ENCODE assay signal across 1 cellular context in genomic region chr16:17367932-17368331, GRCh38.
TF ChIP-seq lines count a peak whose summit lies in the region.

No MANE protein-coding gene starts in this region.

TF ChIP-seq in WTC11, 78 proteins besides CTCF, POLR2A, EP300 and RAD21 (continued from another document):
- TF ChIP-seq ERG (CRISPR knock-in tag; IDR thresholded peaks at IDR 0.05) (no peak), ZNF121 (CRISPR knock-in tag; IDR thresholded peaks at IDR 0.05) (no peak), PRRX2 (CRISPR knock-in tag; IDR thresholded peaks at IDR 0.05) (no peak), JUN (CRISPR knock-in tag; IDR thresholded peaks at IDR 0.05) (no peak), ZNF423 (CRISPR knock-in tag; IDR thresholded peaks at IDR 0.05) (peak; percentile 42; the same call in 1 of the 2 replicates), NFATC4 (CRISPR knock-in tag; IDR thresholded peaks at IDR 0.05) (no peak), EMX1 (CRISPR knock-in tag; IDR thresholded peaks at IDR 0.05) (no peak), NR2C2 (CRISPR knock-in tag; IDR thresholded peaks at IDR 0.05) (no peak), SP1 (CRISPR knock-in tag; conservative IDR thresholded peaks at IDR 0.05) (0 out of 2 replicates have a peak, but pooled peaks have one; percentile 40), ZNF317 (CRISPR knock-in tag; IDR thresholded peaks at IDR 0.05; ENCODE audit: borderline replicate concordance, low read depth) (no peak), SMAD3 (CRISPR knock-in tag; IDR thresholded peaks at IDR 0.05; ENCODE audit: borderline replicate concordance) (no peak), ZNF281 (CRISPR knock-in tag; IDR thresholded peaks at IDR 0.05) (no peak), AFF4 (CRISPR knock-in tag; IDR thresholded peaks at IDR 0.05; ENCODE audit: borderline replicate concordance) (no peak), ATF6 (CRISPR knock-in tag; IDR thresholded peaks at IDR 0.05) (no peak), GABPB1 (CRISPR knock-in tag; IDR thresholded peaks at IDR 0.05) (no peak), ZNF396 (CRISPR knock-in tag; IDR thresholded peaks at IDR 0.05; ENCODE audit: borderline replicate concordance) (no peak), NFE2L1 (CRISPR knock-in tag; IDR thresholded peaks at IDR 0.05) (peak; percentile 82; the same call in 1 of the 2 replicates)
